In the genomic region with DNA sequence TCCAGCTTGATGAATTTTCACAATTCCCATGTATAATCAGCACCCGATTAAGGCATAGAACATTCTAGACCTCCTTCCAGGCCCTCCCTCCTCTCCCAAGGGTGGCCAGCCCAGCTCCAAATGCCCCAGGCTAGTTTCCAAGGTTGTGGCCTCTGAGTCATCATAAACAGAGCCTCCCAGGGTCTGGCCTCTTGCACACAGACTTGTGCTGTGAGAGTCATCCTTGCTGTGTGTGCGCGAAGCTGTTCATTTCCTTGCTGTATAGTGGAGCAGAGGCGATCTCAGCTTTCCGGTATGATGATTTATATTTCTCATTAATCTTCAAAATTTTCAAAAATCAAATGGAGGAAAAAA, we compare ENCODE assay signal across 1 cellular context.
TF ChIP-seq lines count a peak whose summit lies in the region.

No MANE protein-coding gene starts in this region.

TF ChIP-seq in HepG2, 621 proteins besides CTCF, POLR2A, EP300 and RAD21 (continued from another document):
- TF ChIP-seq, protein P1, sequence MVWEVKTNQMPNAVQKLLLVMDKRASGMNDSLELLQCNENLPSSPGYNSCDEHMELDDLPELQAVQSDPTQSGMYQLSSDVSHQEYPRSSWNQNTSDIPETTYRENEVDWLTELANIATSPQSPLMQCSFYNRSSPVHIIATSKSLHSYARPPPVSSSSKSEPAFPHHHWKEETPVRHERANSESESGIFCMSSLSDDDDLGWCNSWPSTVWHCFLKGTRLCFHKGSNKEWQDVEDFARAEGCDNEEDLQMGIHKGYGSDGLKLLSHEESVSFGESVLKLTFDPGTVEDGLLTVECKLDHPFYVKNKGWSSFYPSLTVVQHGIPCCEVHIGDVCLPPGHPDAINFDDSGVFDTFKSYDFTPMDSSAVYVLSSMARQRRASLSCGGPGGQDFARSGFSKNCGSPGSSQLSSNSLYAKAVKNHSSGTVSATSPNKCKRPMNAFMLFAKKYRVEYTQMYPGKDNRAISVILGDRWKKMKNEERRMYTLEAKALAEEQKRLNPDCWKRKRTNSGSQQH (CRISPR knock-in tag; IDR thresholded peaks at IDR 0.05; ENCODE audit: low read depth): no peak
- no peak for TF ChIP-seq NR2C2 (CRISPR knock-in tag; IDR thresholded peaks at IDR 0.05; ENCODE audit: borderline replicate concordance)
- no peak for TF ChIP-seq SCMH1 (CRISPR knock-in tag; IDR thresholded peaks at IDR 0.05; ENCODE audit: borderline replicate concordance)
- TF ChIP-seq ARNT (IDR thresholded peaks at IDR 0.05): no peak
- TF ChIP-seq REL (CRISPR knock-in tag; conservative IDR thresholded peaks at IDR 0.05): no peak
- TF ChIP-seq, protein P2, sequence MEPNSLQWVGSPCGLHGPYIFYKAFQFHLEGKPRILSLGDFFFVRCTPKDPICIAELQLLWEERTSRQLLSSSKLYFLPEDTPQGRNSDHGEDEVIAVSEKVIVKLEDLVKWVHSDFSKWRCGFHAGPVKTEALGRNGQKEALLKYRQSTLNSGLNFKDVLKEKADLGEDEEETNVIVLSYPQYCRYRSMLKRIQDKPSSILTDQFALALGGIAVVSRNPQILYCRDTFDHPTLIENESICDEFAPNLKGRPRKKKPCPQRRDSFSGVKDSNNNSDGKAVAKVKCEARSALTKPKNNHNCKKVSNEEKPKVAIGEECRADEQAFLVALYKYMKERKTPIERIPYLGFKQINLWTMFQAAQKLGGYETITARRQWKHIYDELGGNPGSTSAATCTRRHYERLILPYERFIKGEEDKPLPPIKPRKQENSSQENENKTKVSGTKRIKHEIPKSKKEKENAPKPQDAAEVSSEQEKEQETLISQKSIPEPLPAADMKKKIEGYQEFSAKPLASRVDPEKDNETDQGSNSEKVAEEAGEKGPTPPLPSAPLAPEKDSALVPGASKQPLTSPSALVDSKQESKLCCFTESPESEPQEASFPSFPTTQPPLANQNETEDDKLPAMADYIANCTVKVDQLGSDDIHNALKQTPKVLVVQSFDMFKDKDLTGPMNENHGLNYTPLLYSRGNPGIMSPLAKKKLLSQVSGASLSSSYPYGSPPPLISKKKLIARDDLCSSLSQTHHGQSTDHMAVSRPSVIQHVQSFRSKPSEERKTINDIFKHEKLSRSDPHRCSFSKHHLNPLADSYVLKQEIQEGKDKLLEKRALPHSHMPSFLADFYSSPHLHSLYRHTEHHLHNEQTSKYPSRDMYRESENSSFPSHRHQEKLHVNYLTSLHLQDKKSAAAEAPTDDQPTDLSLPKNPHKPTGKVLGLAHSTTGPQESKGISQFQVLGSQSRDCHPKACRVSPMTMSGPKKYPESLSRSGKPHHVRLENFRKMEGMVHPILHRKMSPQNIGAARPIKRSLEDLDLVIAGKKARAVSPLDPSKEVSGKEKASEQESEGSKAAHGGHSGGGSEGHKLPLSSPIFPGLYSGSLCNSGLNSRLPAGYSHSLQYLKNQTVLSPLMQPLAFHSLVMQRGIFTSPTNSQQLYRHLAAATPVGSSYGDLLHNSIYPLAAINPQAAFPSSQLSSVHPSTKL (CRISPR knock-in tag; IDR thresholded peaks at IDR 0.05): 0 out of 2 replicates have a peak, but pooled peaks have one; percentile 21
- TF ChIP-seq FOSL2 (CRISPR knock-in tag; IDR thresholded peaks at IDR 0.05): peak; percentile 91
- TF ChIP-seq ONECUT2 (CRISPR knock-in tag; IDR thresholded peaks at IDR 0.05): no peak
- TF ChIP-seq, protein P3, sequence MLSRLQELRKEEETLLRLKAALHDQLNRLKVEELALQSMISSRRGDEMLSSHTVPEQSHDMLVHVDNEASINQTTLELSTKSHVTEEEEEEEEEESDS (CRISPR knock-in tag; IDR thresholded peaks at IDR 0.05; ENCODE audit: borderline replicate concordance): no peak
- no peak for TF ChIP-seq ZNF670 (CRISPR knock-in tag; IDR thresholded peaks at IDR 0.05; ENCODE audit: borderline replicate concordance)
- 0 out of 2 replicates have a peak, but pooled peaks have one; percentile 13 for TF ChIP-seq FOSL1 (CRISPR knock-in tag; IDR thresholded peaks at IDR 0.05; ENCODE audit: borderline replicate concordance)
- TF ChIP-seq MAFK (conservative IDR thresholded peaks at IDR 0.05 in 1 of 2, IDR thresholded peaks at IDR 0.05 in 1 of 2; ENCODE audit: low read length in 2 of 2): peak; percentile 5 to 50; a peak in 2 of 4 replicates
- no peak for TF ChIP-seq GPN1 (CRISPR knock-in tag; IDR thresholded peaks at IDR 0.05; ENCODE audit: borderline replicate concordance)
- no peak for TF ChIP-seq ZNF484 (CRISPR knock-in tag; IDR thresholded peaks at IDR 0.05; ENCODE audit: borderline replicate concordance, low read depth)
- TF ChIP-seq FOXP1 (IDR thresholded peaks at IDR 0.05): no peak
- 0 out of 2 replicates have a peak, but pooled peaks have one; percentile 13 for TF ChIP-seq FOXP1 (CRISPR knock-in tag; IDR thresholded peaks at IDR 0.05)
- TF ChIP-seq, protein P4, sequence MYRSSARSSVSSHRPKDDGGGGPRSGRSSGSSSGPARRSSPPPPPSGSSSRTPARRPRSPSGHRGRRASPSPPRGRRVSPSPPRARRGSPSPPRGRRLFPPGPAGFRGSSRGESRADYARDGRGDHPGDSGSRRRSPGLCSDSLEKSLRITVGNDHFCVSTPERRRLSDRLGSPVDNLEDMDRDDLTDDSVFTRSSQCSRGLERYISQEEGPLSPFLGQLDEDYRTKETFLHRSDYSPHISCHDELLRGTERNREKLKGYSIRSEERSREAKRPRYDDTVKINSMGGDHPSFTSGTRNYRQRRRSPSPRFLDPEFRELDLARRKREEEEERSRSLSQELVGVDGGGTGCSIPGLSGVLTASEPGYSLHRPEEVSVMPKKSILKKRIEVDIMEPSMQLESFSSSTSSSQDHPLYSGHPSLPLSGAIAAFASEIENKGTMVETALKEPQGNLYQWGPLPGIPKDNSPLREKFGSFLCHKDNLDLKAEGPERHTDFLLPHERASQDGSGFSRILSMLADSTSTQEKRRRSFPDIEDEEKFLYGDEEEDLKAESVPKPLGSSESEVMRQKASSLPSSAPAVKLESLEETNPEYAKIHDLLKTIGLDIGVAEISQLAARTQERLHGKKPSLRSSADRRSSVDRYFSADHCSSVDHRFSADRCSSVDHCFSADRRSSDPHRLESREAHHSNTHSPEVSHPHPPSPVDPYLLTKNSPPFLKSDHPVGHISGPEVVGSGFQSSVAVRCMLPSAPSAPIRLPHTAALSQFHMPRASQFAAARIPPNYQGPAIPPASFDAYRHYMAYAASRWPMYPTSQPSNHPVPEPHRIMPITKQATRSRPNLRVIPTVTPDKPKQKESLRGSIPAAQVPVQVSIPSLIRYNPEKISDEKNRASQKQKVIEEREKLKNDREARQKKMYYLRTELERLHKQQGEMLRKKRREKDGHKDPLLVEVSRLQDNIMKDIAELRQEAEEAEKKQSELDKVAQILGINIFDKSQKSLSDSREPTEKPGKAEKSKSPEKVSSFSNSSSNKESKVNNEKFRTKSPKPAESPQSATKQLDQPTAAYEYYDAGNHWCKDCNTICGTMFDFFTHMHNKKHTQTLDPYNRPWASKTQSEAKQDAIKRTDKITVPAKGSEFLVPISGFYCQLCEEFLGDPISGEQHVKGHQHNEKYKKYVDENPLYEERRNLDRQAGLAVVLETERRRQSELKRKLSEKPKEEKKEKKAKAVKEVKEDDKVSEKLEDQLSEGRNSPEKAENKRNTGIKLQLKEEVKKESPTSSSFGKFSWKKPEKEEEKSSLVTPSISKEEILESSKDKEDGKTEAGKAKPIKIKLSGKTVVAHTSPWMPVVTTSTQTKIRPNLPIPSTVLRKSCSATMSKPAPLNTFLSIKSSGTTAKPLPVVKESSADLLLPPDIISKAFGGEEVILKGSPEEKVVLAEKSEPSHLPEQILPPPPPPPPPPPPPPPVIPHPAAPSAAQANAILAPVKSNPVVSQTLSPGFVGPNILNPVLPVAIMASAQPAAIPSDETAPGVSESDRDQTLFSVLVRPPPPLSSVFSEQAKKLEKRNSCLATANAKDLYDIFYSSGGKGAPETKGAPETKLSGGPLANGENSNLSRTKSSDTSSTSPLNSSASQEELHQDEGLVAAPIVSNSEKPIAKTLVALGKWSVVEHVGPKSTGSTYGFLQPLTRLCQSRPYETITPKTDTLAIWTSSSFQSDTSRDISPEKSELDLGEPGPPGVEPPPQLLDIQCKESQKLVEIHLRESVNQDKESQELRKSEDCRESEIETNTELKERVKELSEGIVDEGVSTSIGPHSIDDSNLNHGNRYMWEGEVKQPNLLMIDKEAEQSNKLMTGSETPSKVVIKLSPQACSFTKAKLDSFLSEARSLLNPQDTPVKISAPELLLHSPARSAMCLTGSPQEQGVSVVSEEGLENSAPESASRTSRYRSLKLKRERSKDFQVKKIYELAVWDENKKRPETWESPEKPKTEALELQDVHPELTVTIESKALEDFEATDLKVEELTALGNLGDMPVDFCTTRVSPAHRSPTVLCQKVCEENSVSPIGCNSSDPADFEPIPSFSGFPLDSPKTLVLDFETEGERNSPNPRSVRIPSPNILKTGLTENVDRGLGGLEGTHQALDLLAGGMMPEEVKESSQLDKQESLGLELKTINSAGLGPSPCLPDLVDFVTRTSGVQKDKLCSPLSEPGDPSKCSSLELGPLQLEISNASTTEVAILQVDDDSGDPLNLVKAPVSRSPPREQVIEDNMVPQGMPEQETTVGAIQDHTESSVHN (CRISPR knock-in tag; IDR thresholded peaks at IDR 0.05): no peak
- TF ChIP-seq YEATS4 (CRISPR knock-in tag; IDR thresholded peaks at IDR 0.05; ENCODE audit: borderline replicate concordance): no peak
